8 cellular contexts compared by ENCODE assay signal in the genomic region with DNA sequence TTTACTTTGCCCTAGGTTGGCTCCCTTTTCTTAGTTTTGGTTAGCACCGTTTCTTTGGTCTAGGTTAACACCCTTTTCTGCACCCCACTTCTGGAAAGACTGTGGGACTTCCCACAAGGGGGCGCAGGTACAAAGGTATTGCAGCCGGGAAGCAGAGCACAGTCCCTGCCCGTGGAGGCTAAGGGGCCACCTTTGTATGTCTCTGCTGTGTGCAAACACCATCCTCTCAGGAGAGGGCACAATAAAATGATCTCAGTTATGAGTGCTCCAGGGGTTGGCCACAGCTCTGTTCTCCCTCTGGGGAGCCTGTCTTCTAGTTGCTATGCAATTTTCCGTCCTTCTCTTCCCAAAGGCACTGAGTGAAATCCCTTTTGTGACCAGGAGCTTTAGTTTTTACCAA. TPM values are rescaled to one million over a fixed set of nuclear protein-coding genes. Genes with fewer than 3 reads are reported as not detected.
A peak's percentile ranks its signal among the peaks of the same experiment; 100 is the strongest.
DNase-seq lines count a peak whose midpoint lies in the region; ATAC-seq, FAIRE-seq and TF ChIP-seq lines count a peak whose summit lies in the region.
"Had no signal": no experiment of that assay in that cellular context is flagged by ENCODE, and none has a peak within 500 bp of the region (broad histone marks: within the 10 kb centered on the region; RNA-seq: fewer than 3 reads in every experiment).

No MANE protein-coding gene starts in this region.

- no peaks in the 10 kb centered on the region for H3K4me1 ChIP-seq in H1 (replicated peaks in 1 of 4; ENCODE audit: control insufficient read depth in 3 of 4, insufficient read depth in 4 of 4, low read length in 3 of 4)
- peaks cover 0 to 2% (median 0%) of the 10 kb centered on the region in 3 donors for H3K4me1 ChIP-seq in pancreas

- 0 out of 2 replicates have a peak overlapping the region, but pooled peaks have one; percentile 64 for H2AFZ ChIP-seq in H1 (ENCODE audit: low read length)

- CTCF ChIA-PET in H1 (lab: Charles Lee; ENCODE audit: partially characterized antibody), result interaction anchor here (0.6 to 6.9 kb wide), 35 partner anchors 8 to 307 kb away, joined by 3 to 113 read pairs (median 4); no protein-coding TSS in a partner anchor

- H4K91ac ChIP-seq in H1 (replicated peaks; ENCODE audit: insufficient read length, low read length), result no peak overlapping the region

- no peak overlapping the region for H2AK5ac ChIP-seq in H1 (ENCODE audit: low read depth, low read length)

- no peak overlapping the region for H3K4me2 ChIP-seq in H1 (ENCODE audit: insufficient read depth in 1 of 2, low read depth in 2 of 2, low read length in 2 of 2)

- no peak overlapping the region for H3K56ac ChIP-seq in H1 (replicated peaks; ENCODE audit: insufficient read length, low read depth, low read length)

- no peak overlapping the region for H3K9ac ChIP-seq in H1 (replicated peaks in 1 of 4; ENCODE audit: extremely low read depth in 1 of 4, low read depth in 3 of 4, low read length in 3 of 4)

- no peak overlapping the region for H3K14ac ChIP-seq in H1 (ENCODE audit: insufficient read length)

- POLR2A ChIA-PET in H1 (lab: Charles Lee; ENCODE audit: partially characterized antibody), result interaction anchor here (0.6 to 2.1 kb wide), 3 partner anchors 48 to 330 kb away, joined by 3 to 4 read pairs (median 3); no protein-coding TSS in a partner anchor

- H4K5ac ChIP-seq in H1 (ENCODE audit: insufficient read length, low read depth, low read length), result no peak overlapping the region

- WGBS in H1 (ENCODE audit: extremely low coverage in 1 of 2, insufficient coverage in 1 of 2, insufficient read length in 1 of 2, insufficient replicate concordance in 2 of 2, low coverage in 1 of 2, low lambda C conversion rate in 2 of 2, missing lambda C conversion rate in 1 of 2), 2 experiments, result 27% methylated on average over 5 of the region's 5 CpGs; no CpG with 5 or more reads in 1 of the 2 experiments
- WGBS in pancreas, 2 donors, result 10 to 14% methylated on average over 5 of the region's 5 CpGs

- H2BK15ac ChIP-seq in H1 (ENCODE audit: low read length), result no peak overlapping the region

- no peak overlapping the region for H3K27ac ChIP-seq in H1 (ENCODE audit: low read depth, low read length)
- no peak overlapping the region for H3K27ac ChIP-seq in pancreas
- H3K27ac ChIP-seq: skin epidermis had no signal

- no peaks in the 10 kb centered on the region for H3K36me3 ChIP-seq in H1 (ENCODE audit: control insufficient read depth in 2 of 4, insufficient read depth in 4 of 4, low read length in 3 of 4)
- H3K36me3 ChIP-seq in pancreas, result no peaks in the 10 kb centered on the region

- H3K27me3 ChIP-seq in H1 (replicated peaks in 1 of 4; ENCODE audit: control insufficient read depth in 3 of 4, extremely low read depth in 1 of 4, insufficient read depth in 3 of 4, low read length in 3 of 4) (no peaks in the 10 kb centered on the region), pancreas (no peaks in the 10 kb centered on the region)

- no peaks in the 10 kb centered on the region for H3K79me2 ChIP-seq in H1 (ENCODE audit: control insufficient read depth in 1 of 2, insufficient read depth in 2 of 2, low read length in 2 of 2)

- H3K9me3 ChIP-seq in H1 (ENCODE audit: insufficient read depth in 2 of 2, low read depth in 1 of 2, low read length in 1 of 2) (no peaks in the 10 kb centered on the region; a peak in 1 of 4 replicates), pancreas (no peaks in the 10 kb centered on the region)

- TF ChIP-seq CTCF in GM12864 (IDR thresholded peaks at IDR 0.05; ENCODE audit: low read depth, low read length, missing control alignments) (peak; percentile 61), H1 (IDR thresholded peaks at IDR 0.05; ENCODE audit: control extremely low read depth in 1 of 3, insufficient read depth in 1 of 3, low read depth in 1 of 3, low read length in 3 of 3) (peak; percentile 71 to 86 (median 83)), pancreas (IDR thresholded peaks at IDR 0.05) (peak; percentile 35 to 46 (median 42))

- no peak overlapping the region for H2BK120ac ChIP-seq in H1 (replicated peaks; ENCODE audit: low read depth, low read length)

- H4K8ac ChIP-seq in H1 (ENCODE audit: extremely low read depth, insufficient read depth, low read length), result no peak overlapping the region

- no peak overlapping the region for H2BK12ac ChIP-seq in H1 (ENCODE audit: low read depth, low read length)

- no peak overlapping the region for H3K4ac ChIP-seq in H1 (replicated peaks; ENCODE audit: insufficient read length, low read depth, low read length)

- H3K4me3 ChIP-seq in GM12864 (ENCODE audit: low read depth, low read length) (no peak overlapping the region), H1 (ENCODE audit: extremely low read depth in 1 of 4, insufficient read depth in 2 of 4, low read depth in 3 of 4, low read length in 4 of 4) (no peak overlapping the region), pancreas (no peak overlapping the region)
- H3K4me3 ChIP-seq: skin epidermis had no signal

- no peak overlapping the region for H3K18ac ChIP-seq in H1 (ENCODE audit: extremely low read depth, low read length)

- no peak overlapping the region for H2BK20ac ChIP-seq in H1 (ENCODE audit: low read length)

- no peak overlapping the region for H3K23ac ChIP-seq in H1 (ENCODE audit: insufficient read length)

- no peak for TF ChIP-seq POLR2A in H1 (IDR thresholded peaks at IDR 0.05; ENCODE audit: control extremely low read depth in 1 of 2, low read depth in 2 of 2, low read length in 2 of 2)

- TF ChIP-seq RAD21 in H1 (IDR thresholded peaks at IDR 0.05 in 1 of 2, conservative IDR thresholded peaks at IDR 0.05 in 1 of 2; ENCODE audit: low read depth in 2 of 2, low read length in 2 of 2), result peak; percentile 85 to 89

- H2BK5ac ChIP-seq in H1 (ENCODE audit: low read depth, low read length), result no peak overlapping the region

- no peaks in the 10 kb centered on the region for H3K79me1 ChIP-seq in H1 (ENCODE audit: low read depth, low read length)

- DNase-seq in GM12864 (ENCODE audit: low read depth) (no peak), NCI-H146 treated with DMSO at 0.1 percent for 48 hours (lab: John Stamatoyannopoulos, UW; ENCODE audit: unreplicated experiment) (peak; percentile 86), H1 (ENCODE audit: low read depth in 1 of 2, low spot score in 2 of 2) (peak in 1 of 2 experiments; percentile 88), pancreas (peak; percentile 49 to 84 (median 70))
- peak; percentile 8 for DNase-seq in activated CD4-positive, alpha-beta T cell treated with anti-CD3 and anti-CD28 coated beads for 1 hour

- FAIRE-seq in H1 (lab: Jason Lieb, UNC) (no peak), pancreas (lab: Jason Lieb, UNC) (no peak)

- no peaks in the 10 kb centered on the region for H4K20me1 ChIP-seq in H1 (replicated peaks in 1 of 2; ENCODE audit: control insufficient read depth in 1 of 2, insufficient read depth in 2 of 2, low read length in 2 of 2)

- peak; percentile 62 to 90 (median 88) for ATAC-seq in pancreas
- ATAC-seq in HG03342 (IDR thresholded peaks at IDR 0.05; ENCODE audit: unreplicated experiment), result no peak
- no peak for ATAC-seq in HG03432 (IDR thresholded peaks at IDR 0.05; ENCODE audit: unreplicated experiment)

- no peaks in the 10 kb centered on the region for H3K23me2 ChIP-seq in H1 (ENCODE audit: low read depth, low read length)

- intact Hi-C loops in pancreas (cut with DNase I), result loop anchor here in 2 of 3 donors (5.0 to 10.0 kb wide), 2 partner anchors 113 to 116 kb away; no protein-coding TSS in a partner anchor

- no peak for TF ChIP-seq EP300 in H1 (IDR thresholded peaks at IDR 0.05; ENCODE audit: borderline replicate concordance in 1 of 2, low read depth in 2 of 2, low read length in 2 of 2)

TF ChIP-seq in H1, 55 proteins besides CTCF, POLR2A, EP300 and RAD21 (continues in another document):
- TF ChIP-seq PHF8 (conservative IDR thresholded peaks at IDR 0.05; ENCODE audit: low read depth, low read length), result no peak

RNA-seq across cellular contexts. Expression of gene TMC5, which starts 28.4 kb away (rescaled TPM):
- total RNA-seq in H1 (2021; fragmentation: NEBNext Ultra II Directional; extraction: Animal tissue kit (Norgen Biotek cat#: 25700)), result 1.8 and 3.9 TPM in 2 replicates
- 1.1 and 1.6 TPM in 2 replicates for polyA plus RNA-seq in H1 (2011; rRNA removed)
- polyA plus RNA-seq in H1 (2011; cell fraction: cytosol; rRNA removed), result 1.1 TPM
- polyA plus RNA-seq in H1 (2011; cell fraction: nucleus; rRNA removed), result 1.5 TPM
- polyA plus RNA-seq in H1 (2012, experiment 1 of 2), result 0.95 to 2.5 TPM (median 1.8 TPM) in 4 replicates
- polyA plus RNA-seq in H1 (2012, experiment 2 of 2), result 0.20 TPM
- 3.9 TPM for polyA plus RNA-seq in H1 (2013, experiment 1 of 2)
- polyA plus RNA-seq in H1 (2013, experiment 2 of 2), result 5.4 TPM
- 2.7 and 3.3 TPM in 2 replicates for polyA minus RNA-seq in H1 (2011; rRNA and poly(A)+ RNA removed)
- 0.88 TPM for polyA minus RNA-seq in H1 (2011; cell fraction: cytosol; rRNA and poly(A)+ RNA removed)
- 1.4 TPM for polyA minus RNA-seq in H1 (2011; cell fraction: nucleus; rRNA and poly(A)+ RNA removed)
- 10 to 100 TPM in 2 of 6 donors, 1 to 10 TPM in 4; 4.1 to 24.8 (median 5.6) TPM for total RNA-seq in pancreas
- polyA plus RNA-seq in pancreas, result 1 to 10 TPM; 1.3 to 1.7 TPM

Comparison
In these comparisons a context has a peak if more than half of its experiments do, and no peak if none do; other contexts are left out.
1. ATAC-seq: peak in pancreas (4 of 4); none in HG03342 (single experiment) and HG03432 (single experiment).
2. Peak in every context shown above with its lines, with median percentiles within 50 percentile points of each other: CTCF ChIP-seq.